18 cellular contexts compared by ENCODE assay signal in the genomic region with DNA sequence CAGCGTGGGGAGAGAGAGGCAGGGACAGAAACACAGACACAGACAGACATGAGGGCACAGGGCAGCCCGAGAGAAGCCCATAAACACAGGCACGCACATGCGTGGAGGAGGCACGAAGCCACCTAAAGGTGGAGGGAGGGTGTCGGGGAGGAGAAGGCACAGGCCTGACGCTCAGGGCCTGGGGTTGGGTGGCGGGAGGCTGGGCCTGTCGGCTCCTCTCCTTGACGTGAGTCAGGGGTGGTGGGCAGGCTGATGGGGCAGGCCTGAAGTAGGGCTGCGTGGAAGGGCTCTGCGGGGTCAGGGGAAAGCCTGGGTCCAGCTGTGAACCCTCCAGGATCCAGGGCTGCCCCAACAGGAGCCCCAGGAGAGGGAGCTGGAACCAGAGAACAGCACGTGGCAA.
DNase-seq lines count a peak whose midpoint lies in the region; ATAC-seq and TF ChIP-seq lines count a peak whose summit lies in the region.
"Had no signal": no experiment of that assay in that cellular context is flagged by ENCODE, and none has a peak within 500 bp of the region (broad histone marks: within the 10 kb centered on the region; RNA-seq: fewer than 3 reads in every experiment).

No MANE protein-coding gene starts in this region.

- H3K27ac ChIP-seq in BLaER1 (peak overlapping the region; percentile 58), GM23338 (ENCODE audit: low read depth) (no peak overlapping the region)
- H3K27ac ChIP-seq: gastroesophageal sphincter, HL-60, prostate gland had no signal

- no peaks in the 10 kb centered on the region for H3K79me2 ChIP-seq in GM23338 (replicated peaks; ENCODE audit: insufficient read depth)

- peaks cover 24% of the 10 kb centered on the region for H3K27me3 Mint-ChIP-seq in GM23338 (ENCODE audit: insufficient read depth, low read depth, poor library complexity)
- H3K27me3 Mint-ChIP-seq in activated naive CD8-positive, alpha-beta T cell treated with anti-CD3 and anti-CD28 coated beads, Interleukin-2, amount 10 ng/mL, durations not matched to agents 7 days and 5 days = no peaks in the 10 kb centered on the region
- no peaks in the 10 kb centered on the region for H3K27me3 Mint-ChIP-seq in mesothelial cell of epicardium (ENCODE audit: low read depth)

- H3K27me3 ChIP-seq in BLaER1 (no peaks in the 10 kb centered on the region), GM23338 (ENCODE audit: insufficient read depth) (no peaks in the 10 kb centered on the region)

- H3K4me3 ChIP-seq in BLaER1 (no peak overlapping the region), GM23338 (no peak overlapping the region)
- H3K4me3 ChIP-seq: gastroesophageal sphincter, prostate gland, skin epidermis had no signal

- DNase-seq in GM23338 (ENCODE audit: low spot score) = no peak
- no peak for DNase-seq in activated naive CD8-positive, alpha-beta T cell treated with anti-CD3 and anti-CD28 coated beads, Interleukin-2, amount 10 ng/mL, durations not matched to agents 7 days and 5 days
- no peak for DNase-seq in mesothelial cell of epicardium (ENCODE audit: low spot score in 2 of 2, unreplicated experiment in 2 of 2)
- no peak for DNase-seq in GF-D8 (lab: John Stamatoyannopoulos, UW)
- DNase-seq in COLO829 (ENCODE audit: low spot score) = no peak
- DNase-seq: activated CD8-positive, alpha-beta memory T cell treated with anti-CD3 and anti-CD28 coated beads, Interleukin-2, amount 50 U/mL, for 48 hours; activated naive CD4-positive, alpha-beta T cell treated with anti-CD3 and anti-CD28 coated beads for 36 hours; caudate nucleus; HCEC 1CT; NCI-H187; stimulated activated CD4-positive, alpha-beta T cell treated with anti-CD3 and anti-CD28 coated beads, Interleukin-2, amount 100 ng/mL, for 48 hours had no signal

- peaks cover 55% of the 10 kb centered on the region for H3K4me1 ChIP-seq in BLaER1
- H3K4me1 ChIP-seq in GM23338 (ENCODE audit: insufficient read depth) = peaks cover 4% of the 10 kb centered on the region
- H3K4me1 ChIP-seq: prostate gland had no signal

- no peaks in the 10 kb centered on the region for H4K20me1 ChIP-seq in BLaER1
- no peaks in the 10 kb centered on the region for H4K20me1 ChIP-seq in GM23338 (replicated peaks; ENCODE audit: insufficient read depth)

- H3F3A ChIP-seq in GM23338 (replicated peaks; ENCODE audit: low read depth) = no peaks in the 10 kb centered on the region

- H2AFZ ChIP-seq in GM23338 = peak overlapping the region; percentile 14; the same call in 1 of the 2 replicates

- no peaks in the 10 kb centered on the region for H3K9me2 ChIP-seq in GM23338 (ENCODE audit: insufficient read depth)

- H3K9me3 Mint-ChIP-seq in GM23338 (no peaks in the 10 kb centered on the region), mesothelial cell of epicardium (no peaks in the 10 kb centered on the region)
- no peaks in the 10 kb centered on the region for H3K9me3 Mint-ChIP-seq in activated naive CD8-positive, alpha-beta T cell treated with anti-CD3 and anti-CD28 coated beads, Interleukin-2, amount 10 ng/mL, durations not matched to agents 7 days and 5 days
- H3K9me3 Mint-ChIP-seq: activated naive CD4-positive, alpha-beta T cell treated with anti-CD3 and anti-CD28 coated beads for 36 hours had no signal

- H3K36me3 Mint-ChIP-seq in GM23338 (ENCODE audit: low read depth) (no peaks in the 10 kb centered on the region; the same call in 2 of the 3 replicates), mesothelial cell of epicardium (no peaks in the 10 kb centered on the region)
- H3K36me3 Mint-ChIP-seq in activated naive CD8-positive, alpha-beta T cell treated with anti-CD3 and anti-CD28 coated beads, Interleukin-2, amount 10 ng/mL, durations not matched to agents 7 days and 5 days = no peaks in the 10 kb centered on the region

- no peak for TF ChIP-seq CTCF in GM23338 (conservative IDR thresholded peaks at IDR 0.05; ENCODE audit: low read depth in 2 of 2)
- TF ChIP-seq CTCF in mesothelial cell of epicardium (IDR thresholded peaks at IDR 0.05; ENCODE audit: unreplicated experiment) = no peak

- POLR2A ChIA-PET in activated naive CD8-positive, alpha-beta T cell treated with anti-CD3 and anti-CD28 coated beads, Interleukin-2, amount 10 ng/mL, durations not matched to agents 7 days and 5 days (lab: Charles Lee) = no interaction called here

- H3K4me1 Mint-ChIP-seq in GM23338 (peaks cover 42% of the 10 kb centered on the region), mesothelial cell of epicardium (peaks cover 36% of the 10 kb centered on the region)
- no peaks in the 10 kb centered on the region for H3K4me1 Mint-ChIP-seq in activated naive CD8-positive, alpha-beta T cell treated with anti-CD3 and anti-CD28 coated beads, Interleukin-2, amount 10 ng/mL, durations not matched to agents 7 days and 5 days

- H3K27ac Mint-ChIP-seq in GM23338 (peak overlapping the region; percentile 17; the same call in 1 of the 2 replicates), mesothelial cell of epicardium (peak overlapping the region; percentile 90)
- H3K27ac Mint-ChIP-seq in activated naive CD8-positive, alpha-beta T cell treated with anti-CD3 and anti-CD28 coated beads, Interleukin-2, amount 10 ng/mL, durations not matched to agents 7 days and 5 days = peak overlapping the region; percentile 8
- H3K27ac Mint-ChIP-seq: activated naive CD4-positive, alpha-beta T cell treated with anti-CD3 and anti-CD28 coated beads for 36 hours had no signal

- H3K9ac ChIP-seq in BLaER1 = peak overlapping the region; percentile 46; the same call in 1 of the 2 replicates

- H3K9me3 ChIP-seq in BLaER1 = no peaks in the 10 kb centered on the region
- H3K9me3 ChIP-seq: gastroesophageal sphincter, prostate gland had no signal

- ATAC-seq in GM23338 (peak; percentile 10; the same call in 2 of the 3 replicates), HG03039 (IDR thresholded peaks at IDR 0.05; ENCODE audit: unreplicated experiment) (no peak)
- no peak for ATAC-seq in activated naive CD8-positive, alpha-beta T cell treated with anti-CD3 and anti-CD28 coated beads, Interleukin-2, amount 10 ng/mL, durations not matched to agents 7 days and 5 days (ENCODE audit: low read depth)
- ATAC-seq: activated CD4-positive, CD25-positive, alpha-beta regulatory T cell treated with anti-CD3 and anti-CD28 coated beads, Interleukin-2, amount 50 U/mL, for 24 hours; gastroesophageal sphincter had no signal

- H3K36me3 ChIP-seq in BLaER1 = no peaks in the 10 kb centered on the region
- H3K36me3 ChIP-seq in GM23338 (ENCODE audit: insufficient read depth) = no peaks in the 10 kb centered on the region
- H3K36me3 ChIP-seq: gastroesophageal sphincter, prostate gland had no signal

- H3K4me2 ChIP-seq in BLaER1 (peak overlapping the region; percentile 70), GM23338 (no peak overlapping the region)

- H3K4me3 Mint-ChIP-seq in GM23338 (no peak overlapping the region), mesothelial cell of epicardium (no peak overlapping the region)
- no peak overlapping the region for H3K4me3 Mint-ChIP-seq in activated naive CD8-positive, alpha-beta T cell treated with anti-CD3 and anti-CD28 coated beads, Interleukin-2, amount 10 ng/mL, durations not matched to agents 7 days and 5 days
- H3K4me3 Mint-ChIP-seq: activated naive CD4-positive, alpha-beta T cell treated with anti-CD3 and anti-CD28 coated beads for 36 hours had no signal

TF ChIP-seq in GM23338, 12 proteins besides CTCF, POLR2A, EP300 and RAD21 (continues in another document):
- TF ChIP-seq ZNF331 (CRISPR knock-in tag; IDR thresholded peaks at IDR 0.05; ENCODE audit: low read depth) (no peak), POLR2AphosphoS5 (IDR thresholded peaks at IDR 0.05; ENCODE audit: low read depth) (no peak), ZNF114 (CRISPR knock-in tag; IDR thresholded peaks at IDR 0.05) (no peak), JUNB (IDR thresholded peaks at IDR 0.05; ENCODE audit: unreplicated experiment) (no peak)

Comparison
In these comparisons a context has a peak if more than half of its experiments do, and no peak if none do; other contexts are left out.
1. H3K27ac Mint-ChIP-seq: peak in every context shown above with its lines; median percentile 90 in mesothelial cell of epicardium; 17 in GM23338; 8 in activated naive CD8-positive, alpha-beta T cell treated with anti-CD3 and anti-CD28 coated beads, Interleukin-2, amount 10 ng/mL, durations not matched to agents 7 days and 5 days.